13 cellular contexts compared by ENCODE assay signal in the genomic region with DNA sequence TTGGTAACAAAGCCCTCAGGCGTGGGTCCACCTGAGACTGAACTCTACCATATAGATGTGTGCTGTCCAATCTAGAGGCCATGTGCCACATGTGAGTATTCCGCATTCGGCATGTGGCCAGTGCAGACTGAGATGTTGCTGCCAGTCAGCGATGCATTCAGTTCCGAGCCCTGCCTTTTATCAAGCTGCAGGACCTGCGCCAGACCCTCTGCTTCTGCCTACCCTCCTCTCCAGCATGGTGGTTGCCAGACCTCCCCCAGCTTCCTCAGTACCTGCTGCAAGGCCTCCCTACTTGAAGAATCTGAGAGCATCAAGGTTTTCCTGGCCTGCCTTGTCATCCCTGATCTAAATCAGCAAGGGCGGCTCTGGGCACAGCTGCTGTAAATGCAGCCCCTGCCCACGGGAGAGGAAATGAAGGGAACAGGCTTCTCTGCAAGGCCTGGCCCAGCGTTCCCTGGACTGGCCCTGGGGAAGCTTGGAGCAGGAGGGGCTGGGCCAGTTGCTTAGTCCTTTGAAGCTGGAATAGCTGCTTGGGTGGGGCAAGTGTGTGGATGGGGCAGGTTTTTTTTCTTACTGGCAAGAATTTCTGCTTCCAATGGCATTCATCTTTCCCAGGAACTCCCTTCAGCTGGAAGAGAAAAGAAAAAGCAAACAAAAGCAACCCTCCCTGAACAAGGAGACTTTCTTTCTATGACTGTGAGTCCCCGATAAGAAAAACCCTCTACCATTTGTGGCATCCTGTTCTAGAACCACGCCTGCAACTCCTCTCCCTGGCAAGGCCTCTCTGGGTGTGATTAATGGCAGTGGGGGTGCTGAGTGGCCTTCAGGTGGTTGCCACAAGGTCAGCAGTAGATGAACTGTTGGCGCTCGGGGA.
DNase-seq lines count a peak whose midpoint lies in the region; ATAC-seq and TF ChIP-seq lines count a peak whose summit lies in the region.
"Had no signal": no experiment of that assay in that cellular context is flagged by ENCODE, and none has a peak within 500 bp of the region (broad histone marks: within the 10 kb centered on the region; RNA-seq: fewer than 3 reads in every experiment).

No MANE protein-coding gene starts in this region.

- no peaks in the 10 kb centered on the region for H3K9me2 ChIP-seq in hepatocyte (replicated peaks; ENCODE audit: insufficient read depth)

- no peak overlapping the region for H3K4me3 Mint-ChIP-seq in T-helper 2 cell treated with Interferon-gamma antibody and Interleukin-4, amounts not matched to agents 5 μg/mL and 100 μg/mL, for 36 hours
- H3K4me3 Mint-ChIP-seq in stimulated activated naive CD8-positive, alpha-beta T cell treated with anti-CD3 and anti-CD28 coated beads, Interleukin-15, amount 100 ng/mL, for 72 hours, result no peak overlapping the region
- H3K4me3 Mint-ChIP-seq in endodermal cell, result no peak overlapping the region
- H3K4me3 Mint-ChIP-seq: activated T-cell treated with anti-CD3 and anti-CD28 coated beads, Interleukin-2, amount 50 U/mL, for 72 hours; stimulated activated memory B cell treated with anti-CD40 and anti-IgM and Interleukin-4, amounts not matched to agents 10 μg/mL and 1 μg/mL and 100 μg/mL, for 72 hours had no signal

- H3K4me2 ChIP-seq in hepatocyte, result peak overlapping the region; percentile 16

- 73% methylated on average over 13 of the region's 13 CpGs for WGBS in hepatocyte (ENCODE audit: low lambda C conversion rate, missing lambda C conversion rate)
- 93 to 97% methylated on average over 8 to 13 of the region's 13 CpGs for WGBS in endodermal cell (ENCODE audit: insufficient coverage in 1 of 2, insufficient read length in 1 of 2), 2 experiments

- no peak overlapping the region for H3K9ac ChIP-seq in endodermal cell (ENCODE audit: extremely low read depth, low read length, poor library complexity, severe bottlenecking)

- no peaks in the 10 kb centered on the region for H3K9me3 ChIP-seq in hepatocyte (ENCODE audit: low read depth)
- no peaks in the 10 kb centered on the region for H3K9me3 ChIP-seq in endodermal cell (ENCODE audit: control insufficient read depth, low read length)
- H3K9me3 ChIP-seq: gastrocnemius medialis had no signal

- peak overlapping the region; percentile 83 for H3K27ac ChIP-seq in hepatocyte
- H3K27ac ChIP-seq in endodermal cell (ENCODE audit: low read depth, low read length), result no peak overlapping the region
- H3K27ac ChIP-seq: gastrocnemius medialis had no signal

- no peaks in the 10 kb centered on the region for H4K20me1 ChIP-seq in hepatocyte (ENCODE audit: insufficient read depth, poor library complexity, severe bottlenecking)

- no peaks in the 10 kb centered on the region for H3K79me2 ChIP-seq in hepatocyte

- no peak for TF ChIP-seq CTCF in hepatocyte (IDR thresholded peaks at IDR 0.05; ENCODE audit: poor library complexity)
- no peak for TF ChIP-seq CTCF in endodermal cell (conservative IDR thresholded peaks at IDR 0.05)

- H3K36me3 Mint-ChIP-seq in T-helper 2 cell treated with Interferon-gamma antibody and Interleukin-4, amounts not matched to agents 5 μg/mL and 100 μg/mL, for 36 hours (ENCODE audit: low read depth), result no peaks in the 10 kb centered on the region
- no peaks in the 10 kb centered on the region for H3K36me3 Mint-ChIP-seq in endodermal cell (ENCODE audit: low read depth)
- H3K36me3 Mint-ChIP-seq: stimulated activated memory B cell treated with anti-CD40 and anti-IgM and Interleukin-4, amounts not matched to agents 10 μg/mL and 1 μg/mL and 100 μg/mL, for 72 hours had no signal

- peak; percentile 41 for DNase-seq in NCI-H510A treated with DMSO at 0.1 percent for 48 hours (lab: John Stamatoyannopoulos, UW)
- no peak for DNase-seq in NCI-H510A (lab: John Stamatoyannopoulos, UW)
- DNase-seq in T-helper 2 cell treated with Interferon-gamma antibody and Interleukin-4, amounts not matched to agents 5 μg/mL and 100 μg/mL, for 36 hours (ENCODE audit: low spot score), result no peak
- peak; percentile 54 for DNase-seq in hepatocyte (ENCODE audit: low spot score)
- DNase-seq in stimulated activated naive CD8-positive, alpha-beta T cell treated with anti-CD3 and anti-CD28 coated beads, Interleukin-15, amount 100 ng/mL, for 72 hours, result no peak
- no peak for DNase-seq in C1 segment of cervical spinal cord (lab: John Stamatoyannopoulos, UW)
- no peak for DNase-seq in endodermal cell
- no peak for DNase-seq in GDM1 (lab: John Stamatoyannopoulos, UW)
- DNase-seq: activated T-cell treated with anti-CD3 and anti-CD28 coated beads, Interleukin-2, amount 50 U/mL, for 72 hours; gastrocnemius medialis; H7; NCI-H1105 had no signal

- peak; percentile 60 for ATAC-seq in stimulated activated naive CD8-positive, alpha-beta T cell treated with anti-CD3 and anti-CD28 coated beads, Interleukin-15, amount 100 ng/mL, for 72 hours
- ATAC-seq: activated T-cell treated with anti-CD3 and anti-CD28 coated beads, Interleukin-2, amount 50 U/mL, for 72 hours; gastrocnemius medialis; stimulated activated memory B cell treated with anti-CD40 and anti-IgM and Interleukin-4, amounts not matched to agents 10 μg/mL and 1 μg/mL and 100 μg/mL, for 72 hours had no signal

- peaks cover 8% of the 10 kb centered on the region for H3K4me1 Mint-ChIP-seq in T-helper 2 cell treated with Interferon-gamma antibody and Interleukin-4, amounts not matched to agents 5 μg/mL and 100 μg/mL, for 36 hours (ENCODE audit: low read depth)
- H3K4me1 Mint-ChIP-seq in stimulated activated naive CD8-positive, alpha-beta T cell treated with anti-CD3 and anti-CD28 coated beads, Interleukin-15, amount 100 ng/mL, for 72 hours, result peaks cover 9% of the 10 kb centered on the region
- H3K4me1 Mint-ChIP-seq in endodermal cell, result no peaks in the 10 kb centered on the region
- H3K4me1 Mint-ChIP-seq: stimulated activated memory B cell treated with anti-CD40 and anti-IgM and Interleukin-4, amounts not matched to agents 10 μg/mL and 1 μg/mL and 100 μg/mL, for 72 hours had no signal

- peak overlapping the region; percentile 33 for H3K27ac Mint-ChIP-seq in T-helper 2 cell treated with Interferon-gamma antibody and Interleukin-4, amounts not matched to agents 5 μg/mL and 100 μg/mL, for 36 hours
- no peak overlapping the region for H3K27ac Mint-ChIP-seq in stimulated activated naive CD8-positive, alpha-beta T cell treated with anti-CD3 and anti-CD28 coated beads, Interleukin-15, amount 100 ng/mL, for 72 hours
- H3K27ac Mint-ChIP-seq in endodermal cell, result no peak overlapping the region
- H3K27ac Mint-ChIP-seq: activated T-cell treated with anti-CD3 and anti-CD28 coated beads, Interleukin-2, amount 50 U/mL, for 72 hours; stimulated activated memory B cell treated with anti-CD40 and anti-IgM and Interleukin-4, amounts not matched to agents 10 μg/mL and 1 μg/mL and 100 μg/mL, for 72 hours had no signal

- peaks cover 6% of the 10 kb centered on the region for H3K4me1 ChIP-seq in hepatocyte (ENCODE audit: insufficient read depth)
- H3K4me1 ChIP-seq in endodermal cell (ENCODE audit: control insufficient read depth, insufficient read depth, low read length), result no peaks in the 10 kb centered on the region
- H3K4me1 ChIP-seq: gastrocnemius medialis had no signal

- no peak overlapping the region for H3K4me3 ChIP-seq in hepatocyte
- H3K4me3 ChIP-seq in endodermal cell (ENCODE audit: low read length), result no peak overlapping the region
- H3K4me3 ChIP-seq: gastrocnemius medialis had no signal

- H3K9me3 Mint-ChIP-seq in T-helper 2 cell treated with Interferon-gamma antibody and Interleukin-4, amounts not matched to agents 5 μg/mL and 100 μg/mL, for 36 hours, result no peaks in the 10 kb centered on the region
- H3K9me3 Mint-ChIP-seq in stimulated activated naive CD8-positive, alpha-beta T cell treated with anti-CD3 and anti-CD28 coated beads, Interleukin-15, amount 100 ng/mL, for 72 hours, result peaks cover 0 to 4% of the 10 kb centered on the region in 2 donors
- no peaks in the 10 kb centered on the region for H3K9me3 Mint-ChIP-seq in endodermal cell
- H3K9me3 Mint-ChIP-seq: activated T-cell treated with anti-CD3 and anti-CD28 coated beads, Interleukin-2, amount 50 U/mL, for 72 hours; stimulated activated memory B cell treated with anti-CD40 and anti-IgM and Interleukin-4, amounts not matched to agents 10 μg/mL and 1 μg/mL and 100 μg/mL, for 72 hours had no signal

- no peak overlapping the region for H2AFZ ChIP-seq in hepatocyte

- H3K36me3 ChIP-seq in hepatocyte (replicated peaks; ENCODE audit: insufficient read depth, low read depth) (no peaks in the 10 kb centered on the region), endodermal cell (ENCODE audit: control insufficient read depth, insufficient read depth, low read length) (no peaks in the 10 kb centered on the region)
- H3K36me3 ChIP-seq: gastrocnemius medialis had no signal

- peaks cover 22% of the 10 kb centered on the region for H3K27me3 Mint-ChIP-seq in T-helper 2 cell treated with Interferon-gamma antibody and Interleukin-4, amounts not matched to agents 5 μg/mL and 100 μg/mL, for 36 hours (ENCODE audit: low read depth)
- peaks cover 16% of the 10 kb centered on the region for H3K27me3 Mint-ChIP-seq in stimulated activated naive CD8-positive, alpha-beta T cell treated with anti-CD3 and anti-CD28 coated beads, Interleukin-15, amount 100 ng/mL, for 72 hours
- H3K27me3 Mint-ChIP-seq in endodermal cell (ENCODE audit: insufficient read depth), result no peaks in the 10 kb centered on the region
- H3K27me3 Mint-ChIP-seq: stimulated activated memory B cell treated with anti-CD40 and anti-IgM and Interleukin-4, amounts not matched to agents 10 μg/mL and 1 μg/mL and 100 μg/mL, for 72 hours had no signal

- no peaks in the 10 kb centered on the region for H3K27me3 ChIP-seq in hepatocyte
- no peaks in the 10 kb centered on the region for H3K27me3 ChIP-seq in endodermal cell (ENCODE audit: control insufficient read depth, insufficient read depth, low read length, poor library complexity, severe bottlenecking)
- H3K27me3 ChIP-seq: gastrocnemius medialis had no signal

Comparison
In these comparisons a context has a peak if more than half of its experiments do, and no peak if none do; other contexts are left out.
1. DNase-seq: peak in NCI-H510A treated with DMSO at 0.1 percent for 48 hours (single experiment) and hepatocyte (single experiment); none in NCI-H510A (single experiment), T-helper 2 cell treated with Interferon-gamma antibody and Interleukin-4, amounts not matched to agents 5 μg/mL and 100 μg/mL, for 36 hours (single experiment), stimulated activated naive CD8-positive, alpha-beta T cell treated with anti-CD3 and anti-CD28 coated beads, Interleukin-15, amount 100 ng/mL, for 72 hours (0 of 2), C1 segment of cervical spinal cord (0 of 14), endodermal cell (single experiment) and GDM1 (single experiment).